Comparison of ENCODE assay signal across 8 cellular contexts in the genomic region with DNA sequence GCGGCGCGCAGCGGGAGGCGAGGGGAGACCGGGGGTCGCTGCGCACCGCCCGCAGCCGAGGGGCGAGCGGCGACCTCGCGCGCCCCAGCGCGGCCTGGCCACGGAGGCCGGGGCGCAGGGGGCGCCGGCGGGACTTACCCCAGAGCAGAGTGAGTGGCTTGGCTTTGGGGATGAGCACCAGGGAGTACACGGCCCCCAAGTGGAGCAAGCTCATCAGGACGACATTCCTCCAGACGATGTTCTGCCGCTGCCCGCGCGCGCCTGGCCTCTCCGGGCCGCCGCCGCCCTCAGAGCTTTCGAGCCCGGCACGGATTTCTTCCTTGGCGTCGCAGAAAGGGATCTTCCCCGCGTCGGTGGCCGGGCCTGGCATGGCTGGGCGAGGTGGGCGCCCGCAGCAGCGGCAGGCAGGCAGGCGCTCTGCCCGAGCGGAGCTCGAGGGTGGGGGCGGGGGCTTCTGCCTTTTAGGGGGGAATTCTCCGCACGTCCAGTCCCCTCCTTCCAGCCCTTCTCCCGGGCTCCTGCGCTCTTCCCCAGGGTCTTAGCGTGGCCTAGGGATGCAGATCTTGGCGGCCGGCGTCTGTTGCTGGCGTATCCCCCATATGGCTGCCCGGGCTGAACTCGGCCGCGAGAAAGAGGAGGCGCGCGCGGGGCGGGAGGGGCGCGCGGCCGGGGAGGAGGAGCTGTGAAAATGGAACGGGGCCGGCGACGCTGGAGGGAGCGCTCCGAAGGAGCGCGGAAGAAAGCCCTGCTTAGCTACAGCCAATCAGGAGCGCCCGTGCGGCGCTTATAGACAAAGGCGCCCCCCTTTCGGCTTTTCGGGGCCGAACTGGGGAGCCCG. TPM values are rescaled to one million over a fixed set of nuclear protein-coding genes. Genes with fewer than 3 reads are reported as not detected.
DNase-seq lines count a peak whose midpoint lies in the region; ATAC-seq and TF ChIP-seq lines count a peak whose summit lies in the region.

A gene (minus strand): TSS at position 629 of the 838 bp plus-strand sequence. CDS start 259 bp downstream, at position 370.

- ATAC-seq in GM19438 (IDR thresholded peaks at IDR 0.05; ENCODE audit: low read depth, unreplicated experiment) (peak; percentile 93), HG03469 (IDR thresholded peaks at IDR 0.05; ENCODE audit: unreplicated experiment) (peak; percentile 87)

- H3K4me3 Mint-ChIP-seq in CD4-positive, alpha-beta memory T cell = peak within 1 kb of the TSS; percentile 73 to 84 (median 82)
- peak within 1 kb of the TSS; percentile 93 for H3K4me3 Mint-ChIP-seq in nephron progenitor cell

- H3K4me1 Mint-ChIP-seq in CD4-positive, alpha-beta memory T cell = peaks cover 10 to 24% (median 13%) of the 10 kb centered on the region in 4 donors
- H3K4me1 Mint-ChIP-seq in nephron progenitor cell = peaks cover 24% of the 10 kb centered on the region

- CTCF ChIA-PET in CD4-positive, alpha-beta memory T cell (lab: Charles Lee; ENCODE audit: partially characterized antibody) = interaction anchor here (0.6 kb wide), 1 partner anchor 57 kb away, joined by 3 read pairs; no protein-coding TSS in a partner anchor

- peak; percentile 8; the same call in 1 of the 2 replicates for TF ChIP-seq CTCF in OCI-LY3 (IDR thresholded peaks at IDR 0.05; ENCODE audit: low read depth, low read length)
- no peak for TF ChIP-seq CTCF in foreskin fibroblast (IDR thresholded peaks at IDR 0.05; ENCODE audit: low read depth, low read length)
- TF ChIP-seq CTCF in nephron progenitor cell (IDR thresholded peaks at IDR 0.05) = no peak

- intact Hi-C loops in CD4-positive, alpha-beta memory T cell (cut with micrococcal nuclease) = no loop called here

- peak within 1 kb of the TSS in 1 of 2 donors; percentile 41 for H3K4me3 ChIP-seq in CD4-positive, alpha-beta memory T cell (ENCODE audit: low read length in 2 of 2)
- H3K4me3 ChIP-seq in OCI-LY3 (ENCODE audit: low read length) = peak within 1 kb of the TSS; percentile 85
- peak within 1 kb of the TSS; percentile 71 to 74 for H3K4me3 ChIP-seq in foreskin fibroblast (ENCODE audit: low read depth in 1 of 2, low read length in 2 of 2)
- H3K4me3 ChIP-seq in subcutaneous abdominal adipose tissue (ENCODE audit: low read depth in 1 of 5, low read length in 5 of 5) = peak within 1 kb of the TSS; percentile 65 to 88 (median 71)

- no peaks in the 10 kb centered on the region for H3K9me3 Mint-ChIP-seq in CD4-positive, alpha-beta memory T cell
- peaks cover 4% of the 10 kb centered on the region for H3K9me3 Mint-ChIP-seq in nephron progenitor cell

- H3K27ac Mint-ChIP-seq in CD4-positive, alpha-beta memory T cell = peak within 1 kb of the TSS in 1 of 7 donors; percentile 61
- H3K27ac Mint-ChIP-seq in nephron progenitor cell = no peak within 1 kb of the TSS

- no peaks in the 10 kb centered on the region for H3K36me3 Mint-ChIP-seq in CD4-positive, alpha-beta memory T cell
- peaks cover 4% of the 10 kb centered on the region for H3K36me3 Mint-ChIP-seq in nephron progenitor cell (ENCODE audit: low read depth)

- H3K27me3 ChIP-seq in CD4-positive, alpha-beta memory T cell (ENCODE audit: insufficient read depth, low read length) = peaks cover 31% of the 10 kb centered on the region
- H3K27me3 ChIP-seq in OCI-LY3 (ENCODE audit: low read depth, low read length) (peaks cover 3% of the 10 kb centered on the region; the same call in 1 of the 2 replicates), subcutaneous abdominal adipose tissue (ENCODE audit: control insufficient read depth in 5 of 5, insufficient read depth in 4 of 5, low read length in 5 of 5) (peaks cover 2 to 26% (median 11%) of the 10 kb centered on the region in 5 donors)

- peaks cover 18% of the 10 kb centered on the region for H3K4me1 ChIP-seq in CD4-positive, alpha-beta memory T cell (ENCODE audit: insufficient read depth, low read length)
- H3K4me1 ChIP-seq in OCI-LY3 (ENCODE audit: low read length) (peaks cover 7% of the 10 kb centered on the region), subcutaneous abdominal adipose tissue (ENCODE audit: control insufficient read depth in 5 of 5, insufficient read depth in 5 of 5, low read length in 5 of 5) (peaks cover 0 to 25% (median 22%) of the 10 kb centered on the region in 5 donors)

- peak within 1 kb of the TSS; percentile 93 for H3K4me2 ChIP-seq in OCI-LY3 (ENCODE audit: low read length)

- no peak within 1 kb of the TSS for H3K27ac ChIP-seq in CD4-positive, alpha-beta memory T cell (ENCODE audit: low read depth, low read length)
- H3K27ac ChIP-seq in OCI-LY3 (ENCODE audit: low read length) = no peak within 1 kb of the TSS
- no peak within 1 kb of the TSS for H3K27ac ChIP-seq in subcutaneous abdominal adipose tissue (ENCODE audit: low read depth, low read length)

- H3K36me3 ChIP-seq in CD4-positive, alpha-beta memory T cell (ENCODE audit: insufficient read depth, low read length) = no peaks in the 10 kb centered on the region
- H3K36me3 ChIP-seq in OCI-LY3 (replicated peaks; ENCODE audit: low read depth, low read length) (no peaks in the 10 kb centered on the region), subcutaneous abdominal adipose tissue (ENCODE audit: control insufficient read depth in 5 of 5, insufficient read depth in 5 of 5, low read length in 5 of 5) (no peaks in the 10 kb centered on the region)

- POLR2A ChIA-PET in CD4-positive, alpha-beta memory T cell (lab: Charles Lee; ENCODE audit: partially characterized antibody) = no interaction called here

- H4K20me1 ChIP-seq in OCI-LY3 (ENCODE audit: insufficient read depth, low read length) = no peaks in the 10 kb centered on the region

- peak within 1 kb of the TSS; percentile 93 for H2AFZ ChIP-seq in OCI-LY3 (ENCODE audit: low read depth, low read length)

- no peaks in the 10 kb centered on the region for H3K79me2 ChIP-seq in OCI-LY3 (ENCODE audit: low read length)

- H3K27me3 Mint-ChIP-seq in CD4-positive, alpha-beta memory T cell = peaks cover 33 to 48% of the 10 kb centered on the region in 2 donors
- peaks cover 35% of the 10 kb centered on the region for H3K27me3 Mint-ChIP-seq in nephron progenitor cell (ENCODE audit: low read depth, poor library complexity)

- H3K9ac ChIP-seq in OCI-LY3 (ENCODE audit: low read length) (peak within 1 kb of the TSS; percentile 65), subcutaneous abdominal adipose tissue (ENCODE audit: low read length in 5 of 5) (peak within 1 kb of the TSS in 4 of 5 donors; percentile 22 to 59 (median 40))

- peak in 2 of 5 donors; percentile 33 to 39 for DNase-seq in CD4-positive, alpha-beta memory T cell
- DNase-seq in activated gamma-delta T cell (lab: John Stamatoyannopoulos, UW) (peak; percentile 49), foreskin fibroblast (peak; percentile 85 to 95), nephron progenitor cell (peak; percentile 75)

- H3K9me3 ChIP-seq in CD4-positive, alpha-beta memory T cell (ENCODE audit: control insufficient read depth in 1 of 2, low read length in 2 of 2) = no peaks in the 10 kb centered on the region
- H3K9me3 ChIP-seq in OCI-LY3 (ENCODE audit: insufficient read depth, low read length) (no peaks in the 10 kb centered on the region), subcutaneous abdominal adipose tissue (ENCODE audit: control insufficient read depth in 5 of 5, low read length in 5 of 5) (no peaks in the 10 kb centered on the region)

RNA-seq across cellular contexts. Expression of the gene that starts here (rescaled TPM):
- not detected for total RNA-seq in CD4-positive, alpha-beta memory T cell
- 1 to 10 TPM in 1 of 2 donors, not detected in 1; 1.8 TPM for polyA plus RNA-seq in CD4-positive, alpha-beta memory T cell
